17 cellular contexts compared by ENCODE assay signal in the genomic region with DNA sequence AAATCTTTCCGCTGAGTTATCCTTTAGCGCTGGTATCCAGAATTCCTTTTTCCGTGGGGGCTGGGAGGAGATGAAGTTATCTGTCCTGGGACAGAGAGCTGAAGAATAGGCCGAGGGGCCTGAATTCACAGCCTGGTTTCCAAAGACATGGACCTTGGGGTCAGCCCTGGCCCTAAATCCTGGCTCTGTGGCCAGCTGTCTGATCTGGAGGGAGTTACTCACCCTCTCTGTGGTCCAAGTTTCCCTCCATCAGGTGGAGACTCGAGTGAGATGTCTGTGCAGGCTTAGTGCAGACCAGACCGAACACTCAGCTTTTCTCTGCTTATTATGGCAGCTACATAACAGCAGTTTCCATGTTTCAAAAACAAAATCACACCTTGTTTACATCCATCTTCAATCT. TPM values are rescaled to one million over a fixed set of nuclear protein-coding genes. Genes with fewer than 3 reads are reported as not detected.
A peak's percentile ranks its signal among the peaks of the same experiment; 100 is the strongest.
DNase-seq lines count a peak whose midpoint lies in the region; ATAC-seq, FAIRE-seq and TF ChIP-seq lines count a peak whose summit lies in the region.
"Had no signal": no experiment of that assay in that cellular context is flagged by ENCODE, and none has a peak within 500 bp of the region (broad histone marks: within the 10 kb centered on the region; RNA-seq: fewer than 3 reads in every experiment).

No MANE protein-coding gene starts in this region.

- TF ChIP-seq POLR2A in sigmoid colon (IDR thresholded peaks at IDR 0.05), result no peak

- H3K27me3 Mint-ChIP-seq in astrocyte (ENCODE audit: low read depth, unreplicated experiment), result no peaks in the 10 kb centered on the region
- H3K27me3 Mint-ChIP-seq: activated naive CD8-positive, alpha-beta T cell treated with anti-CD3 and anti-CD28 coated beads for 36 hours; dendritic cell treated with granulocyte-macrophage colony-stimulating factor and Interleukin-4, amounts not matched to agents 40 ng/mL and 50 ng/mL, for 4 days; memory B cell; T-cell had no signal

- no peaks in the 10 kb centered on the region for H3K9me3 Mint-ChIP-seq in astrocyte (ENCODE audit: unreplicated experiment)
- H3K9me3 Mint-ChIP-seq: activated naive CD8-positive, alpha-beta T cell treated with anti-CD3 and anti-CD28 coated beads for 36 hours; dendritic cell treated with granulocyte-macrophage colony-stimulating factor and Interleukin-4, amounts not matched to agents 40 ng/mL and 50 ng/mL, for 4 days; memory B cell; T-cell had no signal

- H3K4me1 Mint-ChIP-seq in astrocyte (ENCODE audit: low read depth, unreplicated experiment), result peaks cover 3% of the 10 kb centered on the region

- H3K9me3 ChIP-seq in astrocyte (ENCODE audit: insufficient read depth, low read depth, low read length) (no peaks in the 10 kb centered on the region), hepatocyte (ENCODE audit: low read depth) (no peaks in the 10 kb centered on the region), sigmoid colon (no peaks in the 10 kb centered on the region)

- no peak for ATAC-seq in GM21515 (IDR thresholded peaks at IDR 0.05; ENCODE audit: unreplicated experiment)
- ATAC-seq in HG03025 (IDR thresholded peaks at IDR 0.05; ENCODE audit: low FRiP score, unreplicated experiment), result no peak
- ATAC-seq: Panc1, T-cell had no signal

- DNase-seq in astrocyte (ENCODE audit: low read depth) (no peak), hepatocyte (ENCODE audit: low spot score) (no peak), sigmoid colon (peak; percentile 88), HuH-7.5 (ENCODE audit: low spot score) (no peak), NCI-H128 (lab: John Stamatoyannopoulos, UW; ENCODE audit: unreplicated experiment) (no peak)
- DNase-seq: activated naive CD8-positive, alpha-beta T cell treated with anti-CD3 and anti-CD28 coated beads for 36 hours; DND-41; NCI-H187; NCI-H524; T-cell had no signal

- H3K9me2 ChIP-seq in hepatocyte (replicated peaks; ENCODE audit: insufficient read depth), result no peaks in the 10 kb centered on the region

- H4K20me1 ChIP-seq in astrocyte (ENCODE audit: insufficient read depth, low read length) (no peaks in the 10 kb centered on the region), hepatocyte (ENCODE audit: insufficient read depth, poor library complexity, severe bottlenecking) (no peaks in the 10 kb centered on the region)

- H3K79me2 ChIP-seq in astrocyte (ENCODE audit: insufficient read depth, low read length), result no peaks in the 10 kb centered on the region
- H3K79me2 ChIP-seq in hepatocyte, result no peaks in the 10 kb centered on the region

- H3K36me3 Mint-ChIP-seq in astrocyte (ENCODE audit: low read depth, unreplicated experiment), result peaks cover 15% of the 10 kb centered on the region
- H3K36me3 Mint-ChIP-seq: activated naive CD8-positive, alpha-beta T cell treated with anti-CD3 and anti-CD28 coated beads for 36 hours had no signal

- H3K4me1 ChIP-seq in astrocyte (ENCODE audit: insufficient read depth, low read length), result peaks cover 17% of the 10 kb centered on the region
- H3K4me1 ChIP-seq in hepatocyte (ENCODE audit: insufficient read depth), result peaks cover 14% of the 10 kb centered on the region
- H3K4me1 ChIP-seq in sigmoid colon, result peaks cover 0 to 79% (median 64%) of the 10 kb centered on the region in 4 donors
- H3K4me1 ChIP-seq in urinary bladder (ENCODE audit: insufficient read depth), result no peaks in the 10 kb centered on the region

- H3K4me3 ChIP-seq in astrocyte (ENCODE audit: insufficient read depth, low read depth, low read length) (no peak overlapping the region), hepatocyte (no peak overlapping the region), sigmoid colon (no peak overlapping the region), urinary bladder (ENCODE audit: low read depth, low read length) (no peak overlapping the region)

- intact Hi-C loops in sigmoid colon (cut with DNase I), result no loop called here

- no peak overlapping the region for H3K4me3 Mint-ChIP-seq in astrocyte (ENCODE audit: unreplicated experiment)
- H3K4me3 Mint-ChIP-seq: activated naive CD8-positive, alpha-beta T cell treated with anti-CD3 and anti-CD28 coated beads for 36 hours; dendritic cell treated with granulocyte-macrophage colony-stimulating factor and Interleukin-4, amounts not matched to agents 40 ng/mL and 50 ng/mL, for 4 days; memory B cell; T-cell had no signal

- no peak overlapping the region for H3K4me2 ChIP-seq in astrocyte (ENCODE audit: low read length)
- H3K4me2 ChIP-seq in hepatocyte, result no peak overlapping the region

- H3K27ac Mint-ChIP-seq in astrocyte (ENCODE audit: unreplicated experiment), result no peak overlapping the region
- H3K27ac Mint-ChIP-seq: activated naive CD8-positive, alpha-beta T cell treated with anti-CD3 and anti-CD28 coated beads for 36 hours; dendritic cell treated with granulocyte-macrophage colony-stimulating factor and Interleukin-4, amounts not matched to agents 40 ng/mL and 50 ng/mL, for 4 days; memory B cell; T-cell had no signal

- TF ChIP-seq EP300 in sigmoid colon (IDR thresholded peaks at IDR 0.05), result no peak

- no peak overlapping the region for H2AFZ ChIP-seq in astrocyte (ENCODE audit: low read depth, low read length)
- H2AFZ ChIP-seq in hepatocyte, result no peak overlapping the region

- 93% methylated on average over 6 of the region's 6 CpGs for WGBS in hepatocyte (ENCODE audit: low lambda C conversion rate, missing lambda C conversion rate)
- 90 to 93% methylated on average over 6 of the region's 6 CpGs for WGBS in sigmoid colon, 2 donors
- WGBS in urinary bladder, result 71% methylated on average over 6 of the region's 6 CpGs

- no peaks in the 10 kb centered on the region for H3K27me3 ChIP-seq in astrocyte (ENCODE audit: insufficient read depth, low read length)
- no peaks in the 10 kb centered on the region for H3K27me3 ChIP-seq in hepatocyte
- no peaks in the 10 kb centered on the region for H3K27me3 ChIP-seq in sigmoid colon

- TF ChIP-seq CTCF in astrocyte (IDR thresholded peaks at IDR 0.05; ENCODE audit: insufficient read depth, low read depth, low read length) (no peak), hepatocyte (IDR thresholded peaks at IDR 0.05; ENCODE audit: poor library complexity) (no peak), sigmoid colon (IDR thresholded peaks at IDR 0.05) (no peak)

- no peak overlapping the region for H3K9ac ChIP-seq in astrocyte (ENCODE audit: low read length)

- H3K27ac ChIP-seq in astrocyte (ENCODE audit: low read depth, low read length) (no peak overlapping the region), hepatocyte (peak overlapping the region; percentile 39), sigmoid colon (peak overlapping the region; percentile 82 to 89 (median 84)), urinary bladder (ENCODE audit: low read depth) (peak overlapping the region; percentile 24)

- FAIRE-seq in astrocyte (lab: Jason Lieb, UNC), result peak; percentile 13
- FAIRE-seq: H54 had no signal

- H3K36me3 ChIP-seq in astrocyte (ENCODE audit: insufficient read depth, low read length) (no peaks in the 10 kb centered on the region), hepatocyte (replicated peaks; ENCODE audit: insufficient read depth, low read depth) (no peaks in the 10 kb centered on the region), sigmoid colon (peaks cover 0 to 46% (median 15%) of the 10 kb centered on the region in 4 donors), urinary bladder (ENCODE audit: insufficient read depth) (no peaks in the 10 kb centered on the region)

RNA-seq across cellular contexts. Expression of gene CDADC1, which starts 59.6 kb away (rescaled TPM):
- total RNA-seq in astrocyte (7.0 and 7.2 TPM in 2 replicates), hepatocyte (4.0 and 4.2 TPM in 2 replicates), sigmoid colon (10 to 100 TPM in 1 of 4 donors, 1 to 10 TPM in 3; 6.5 to 12.2 (median 8.1) TPM), urinary bladder (6.6 TPM)
- polyA plus RNA-seq in hepatocyte (7.3 and 7.7 TPM in 2 replicates), sigmoid colon (1 to 10 TPM; 2.4 to 4.5 (median 3.5) TPM), urinary bladder (7.2 TPM)
